11 cellular contexts compared by ENCODE assay signal in genomic region chr10:71765907-71766716, GRCh38. TPM values are rescaled to one million over a fixed set of nuclear protein-coding genes. Genes with fewer than 3 reads are reported as not detected.
DNase-seq lines count a peak whose midpoint lies in the region; ATAC-seq and TF ChIP-seq lines count a peak whose summit lies in the region.
"Had no signal": no experiment of that assay in that cellular context is flagged by ENCODE, and none has a peak within 500 bp of the region (broad histone marks: within the 10 kb centered on the region; RNA-seq: fewer than 3 reads in every experiment).

No MANE protein-coding gene starts in this region.

- no peaks in the 10 kb centered on the region for H3K27me3 Mint-ChIP-seq in activated T-cell treated with anti-CD3 and anti-CD28 coated beads, Interleukin-2, amount 50 U/mL, for 4 hours (ENCODE audit: low read depth)

- intact Hi-C loops in breast epithelium (cut with DNase I; ENCODE audit: low total_unique reads) = no loop called here
- intact Hi-C loops in thyroid gland (cut with DNase I) = no loop called here

- peak overlapping the region; percentile 82 to 94 for H3K27ac ChIP-seq in breast epithelium
- H3K27ac ChIP-seq in muscle layer of colon (ENCODE audit: low read depth, low read length) = peak overlapping the region; percentile 69
- H3K27ac ChIP-seq in thyroid gland = peak overlapping the region in 2 of 3 donors; percentile 85 to 87

- H3K9me3 ChIP-seq in breast epithelium = no peaks in the 10 kb centered on the region
- no peaks in the 10 kb centered on the region for H3K9me3 ChIP-seq in muscle layer of colon (ENCODE audit: low read length)
- H3K9me3 ChIP-seq in thyroid gland = no peaks in the 10 kb centered on the region

- no peak overlapping the region for H3K9ac ChIP-seq in muscle layer of colon (ENCODE audit: low read length)

- no peaks in the 10 kb centered on the region for H3K9me3 Mint-ChIP-seq in activated T-cell treated with anti-CD3 and anti-CD28 coated beads, Interleukin-2, amount 50 U/mL, for 4 hours
- H3K9me3 Mint-ChIP-seq: nephron progenitor cell had no signal

- H3K4me3 ChIP-seq in breast epithelium = peak overlapping the region in 1 of 3 donors; percentile 45
- H3K4me3 ChIP-seq in muscle layer of colon (ENCODE audit: low read depth in 1 of 2, low read length in 2 of 2) = no peak overlapping the region
- no peak overlapping the region for H3K4me3 ChIP-seq in thyroid gland (replicated peaks in 1 of 3)

- ATAC-seq in activated T-cell treated with anti-CD3 and anti-CD28 coated beads, Interleukin-2, amount 50 U/mL, for 4 hours = no peak
- ATAC-seq in GM21528 (IDR thresholded peaks at IDR 0.05; ENCODE audit: low FRiP score, unreplicated experiment) (no peak), GM18511 (IDR thresholded peaks at IDR 0.05; ENCODE audit: unreplicated experiment) (no peak)

- TF ChIP-seq POLR2A in breast epithelium (IDR thresholded peaks at IDR 0.05) (no peak), thyroid gland (IDR thresholded peaks at IDR 0.05) (no peak)

- H3K4me1 Mint-ChIP-seq in activated T-cell treated with anti-CD3 and anti-CD28 coated beads, Interleukin-2, amount 50 U/mL, for 4 hours (ENCODE audit: low read depth) = peaks cover 90% of the 10 kb centered on the region

- peak overlapping the region; percentile 94 for H3K4me3 Mint-ChIP-seq in activated T-cell treated with anti-CD3 and anti-CD28 coated beads, Interleukin-2, amount 50 U/mL, for 4 hours
- H3K4me3 Mint-ChIP-seq: nephron progenitor cell had no signal

- peaks cover 7 to 23% of the 10 kb centered on the region in 2 donors for H3K4me1 ChIP-seq in breast epithelium
- peaks cover 81% of the 10 kb centered on the region for H3K4me1 ChIP-seq in muscle layer of colon (ENCODE audit: insufficient read depth, low read length)
- H3K4me1 ChIP-seq in thyroid gland = peaks cover 10 to 79% of the 10 kb centered on the region in 2 donors

- no peak for TF ChIP-seq CTCF in breast epithelium (IDR thresholded peaks at IDR 0.05)
- no peak for TF ChIP-seq CTCF in thyroid gland (IDR thresholded peaks at IDR 0.05)

- H3K27me3 ChIP-seq in breast epithelium (no peaks in the 10 kb centered on the region), muscle layer of colon (ENCODE audit: control insufficient read depth in 1 of 2, insufficient read depth in 2 of 2, low read length in 2 of 2) (no peaks in the 10 kb centered on the region), thyroid gland (no peaks in the 10 kb centered on the region)

- H3K36me3 Mint-ChIP-seq in activated T-cell treated with anti-CD3 and anti-CD28 coated beads, Interleukin-2, amount 50 U/mL, for 4 hours (ENCODE audit: insufficient read depth) = peaks cover 51% of the 10 kb centered on the region

- no peaks in the 10 kb centered on the region for H3K36me3 ChIP-seq in breast epithelium
- peaks cover 10% of the 10 kb centered on the region for H3K36me3 ChIP-seq in muscle layer of colon (ENCODE audit: insufficient read depth, low read length)
- peaks cover 0 to 4% of the 10 kb centered on the region in 2 donors for H3K36me3 ChIP-seq in thyroid gland

- no peak for DNase-seq in activated T-cell treated with anti-CD3 and anti-CD28 coated beads, Interleukin-2, amount 50 U/mL, for 4 hours
- no peak for DNase-seq in activated T-cell treated with anti-CD3 and anti-CD28 coated beads, Interleukin-2, amount 50 U/mL, for 1 hour
- DNase-seq in breast epithelium (ENCODE audit: low spot score in 2 of 2) (no peak), thyroid gland (no peak), AG08396 (ENCODE audit: low spot score) (no peak)
- DNase-seq: AML-193, NCI-H1436, nephron progenitor cell had no signal

- 74 to 86% methylated on average over 19 to 22 of the region's 22 CpGs for WGBS in thyroid gland, 2 donors

RNA-seq across cellular contexts. Expression of gene VSIR, which starts 7.2 kb away (rescaled TPM):
- 100 to 1,000 TPM; 238 to 274 (median 240) TPM for total RNA-seq in activated T-cell treated with anti-CD3 and anti-CD28 coated beads, Interleukin-2, amount 50 U/mL, for 4 hours
- total RNA-seq in breast epithelium (10 to 100 TPM; 33.4 to 58.7 (median 34.7) TPM), thyroid gland (10 to 100 TPM; 20.0 to 27.2 (median 21.3) TPM)

RNA-seq across cellular contexts. Expression of gene C10orf105, which starts 46.5 kb away (rescaled TPM):
- under 1 TPM; 0.05 to 0.28 (median 0.18) TPM for total RNA-seq in activated T-cell treated with anti-CD3 and anti-CD28 coated beads, Interleukin-2, amount 50 U/mL, for 4 hours
- total RNA-seq in breast epithelium (under 1 TPM in 2 of 3 donors, not detected in 1; under 0.01 to 0.29 TPM), thyroid gland (not detected)

Comparison
In these comparisons a context has a peak if more than half of its experiments do, and no peak if none do; other contexts are left out.
1. RNA of gene VSIR, which starts 7.2 kb away (total RNA-seq): 238 to 274 TPM in activated T-cell treated with anti-CD3 and anti-CD28 coated beads, Interleukin-2, amount 50 U/mL, for 4 hours; 33.4 to 58.7 TPM in breast epithelium and 20.0 to 27.2 TPM in thyroid gland; every median in the first group is over 4 times any median in the second.
2. Peak in every context shown above with its lines, with median percentiles within 50 percentile points of each other: H3K27ac ChIP-seq.